21 cellular contexts compared by ENCODE assay signal in genomic region chr16:51321251-51321650, GRCh38.
"Had no signal": no experiment of that assay in that cellular context is flagged by ENCODE, and none has a peak within 500 bp of the region (broad histone marks: within the 10 kb centered on the region; RNA-seq: fewer than 3 reads in every experiment).

No MANE protein-coding gene starts in this region.

- H3K36me3 Mint-ChIP-seq: activated naive CD4-positive, alpha-beta T cell treated with anti-CD3 and anti-CD28 coated beads, Interleukin-2, amount 50 U/mL, for 72 hours; brain; memory B cell; naive B cell; T-cell had no signal

- H3K27ac Mint-ChIP-seq: activated naive CD4-positive, alpha-beta T cell treated with anti-CD3 and anti-CD28 coated beads, Interleukin-2, amount 50 U/mL, for 72 hours; brain; memory B cell; T-cell had no signal

- H3K9me3 ChIP-seq: adrenal gland, mucosa of descending colon, right atrium auricular region, tibial nerve, vagina had no signal

- DNase-seq: activated gamma-delta T cell treated with Interleukin-2 at 50 U/mL for 16 hours; adrenal gland; erythroblast; head of caudate nucleus; kidney glomerular epithelial cell; mucosa of descending colon; naive B cell; stimulated activated CD4-positive, alpha-beta T cell treated with anti-CD3 and anti-CD28 coated beads, Interleukin-2, amount 100 ng/mL, for 24 hours; stimulated activated naive CD4-positive, alpha-beta T cell treated with Interleukin-2 at 50 U/mL for 16 hours; T-cell; T1000 had no signal

- H3K9me3 Mint-ChIP-seq: brain, memory B cell, neural crest cell had no signal

- H3K4me3 ChIP-seq: adrenal gland, coronary artery, mucosa of descending colon, right atrium auricular region, tibial nerve, vagina had no signal

- H3K36me3 ChIP-seq: adrenal gland, right atrium auricular region, tibial nerve, vagina had no signal

- ATAC-seq: activated CD4-positive, CD25-positive, alpha-beta regulatory T cell treated with anti-CD3 and anti-CD28 coated beads, Interleukin-2, amount 50 U/mL, for 24 hours; activated naive CD4-positive, alpha-beta T cell treated with anti-CD3 and anti-CD28 coated beads, Interleukin-2, amount 50 U/mL, for 72 hours; mucosa of descending colon; T-cell had no signal

- H3K4me3 Mint-ChIP-seq: brain; central memory CD8-positive, alpha-beta T cell; memory B cell; naive B cell; neural crest cell; T-cell had no signal

- H3K27me3 Mint-ChIP-seq: central memory CD8-positive, alpha-beta T cell; memory B cell; naive B cell; T-cell had no signal

- H3K27ac ChIP-seq: adrenal gland, coronary artery, right atrium auricular region, tibial nerve, vagina had no signal

- H3K27me3 ChIP-seq: adrenal gland, right atrium auricular region, tibial nerve, vagina had no signal

- H3K4me1 ChIP-seq: adrenal gland, right atrium auricular region, tibial nerve had no signal

- H3K4me1 Mint-ChIP-seq: central memory CD8-positive, alpha-beta T cell; memory B cell; naive B cell; neural crest cell; T-cell had no signal
